Comparison of ENCODE assay signal across 8 cellular contexts in the genomic region with DNA sequence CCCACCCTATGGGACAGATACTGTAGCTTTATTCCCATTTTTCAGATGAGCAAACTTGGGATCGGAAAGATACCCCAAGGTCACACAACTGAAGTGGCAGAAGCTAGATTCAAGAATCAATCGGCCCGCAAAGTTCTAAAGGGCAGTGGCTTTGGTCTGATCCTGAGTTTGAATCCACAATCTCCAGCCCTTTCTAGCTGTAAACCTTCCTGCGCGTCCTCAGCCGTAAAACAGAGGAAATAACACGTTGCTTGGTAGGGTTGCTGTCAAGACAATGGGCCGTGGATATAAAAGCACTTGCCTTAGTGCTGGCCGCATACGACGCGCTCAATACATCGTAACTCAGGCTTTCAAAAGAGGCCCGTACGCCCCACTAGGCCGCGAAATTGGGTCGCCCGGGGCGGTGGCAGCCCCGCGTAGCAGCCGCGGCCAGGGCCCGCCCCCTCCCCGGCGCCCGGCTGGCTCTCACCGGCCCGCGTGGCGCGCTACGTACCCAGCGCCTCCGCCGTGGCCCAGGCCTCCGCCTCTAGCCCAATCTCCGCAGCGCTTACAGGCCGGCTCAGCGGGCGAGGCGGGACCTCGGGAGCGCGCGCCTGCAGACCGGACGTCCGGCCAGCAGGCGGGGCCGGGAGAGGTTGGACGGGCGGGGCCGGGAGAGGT. TPM values are rescaled to one million over a fixed set of nuclear protein-coding genes. Genes with fewer than 3 reads are reported as not detected.
DNase-seq lines count a peak whose midpoint lies in the region; ATAC-seq and TF ChIP-seq lines count a peak whose summit lies in the region.

A gene with protein sequence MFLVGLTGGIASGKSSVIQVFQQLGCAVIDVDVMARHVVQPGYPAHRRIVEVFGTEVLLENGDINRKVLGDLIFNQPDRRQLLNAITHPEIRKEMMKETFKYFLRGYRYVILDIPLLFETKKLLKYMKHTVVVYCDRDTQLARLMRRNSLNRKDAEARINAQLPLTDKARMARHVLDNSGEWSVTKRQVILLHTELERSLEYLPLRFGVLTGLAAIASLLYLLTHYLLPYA (minus strand): TSS at position 573 of the 660 bp plus-strand sequence. CDS start 16,747 bp downstream, outside the sequence.

- no peaks in the 10 kb centered on the region for H3K9me3 Mint-ChIP-seq in activated CD4-positive, alpha-beta T cell treated with anti-CD3 and anti-CD28 coated beads, Interleukin-2, amount 10 ng/mL, durations not matched to agents 24 days and 14 days

- no peaks in the 10 kb centered on the region for H3K27me3 Mint-ChIP-seq in activated CD4-positive, alpha-beta T cell treated with anti-CD3 and anti-CD28 coated beads, Interleukin-2, amount 10 ng/mL, durations not matched to agents 24 days and 14 days

- peaks cover 20% of the 10 kb centered on the region for H3K36me3 Mint-ChIP-seq in activated CD4-positive, alpha-beta T cell treated with anti-CD3 and anti-CD28 coated beads, Interleukin-2, amount 10 ng/mL, durations not matched to agents 24 days and 14 days (ENCODE audit: low read depth)

- peak within 1 kb of the TSS; percentile 85 for H3K4me3 Mint-ChIP-seq in activated CD4-positive, alpha-beta T cell treated with anti-CD3 and anti-CD28 coated beads, Interleukin-2, amount 10 ng/mL, durations not matched to agents 24 days and 14 days

- no peak for TF ChIP-seq CTCF in colonic mucosa (IDR thresholded peaks at IDR 0.05)

- intact Hi-C loops in activated CD4-positive, alpha-beta T cell treated with anti-CD3 and anti-CD28 coated beads, Interleukin-2, amount 10 ng/mL, durations not matched to agents 24 days and 14 days (cut with micrococcal nuclease), result loop anchor here (1.0 to 2.0 kb wide), 2 partner anchors 10 to 104 kb away; a partner anchor contains a TSS
- intact Hi-C loops in colonic mucosa (cut with DNase I), result no loop called here

- ATAC-seq in HG03460 (IDR thresholded peaks at IDR 0.05; ENCODE audit: unreplicated experiment), result peak; percentile 78

- peaks cover 7% of the 10 kb centered on the region for H3K4me1 ChIP-seq in colonic mucosa

- peak within 1 kb of the TSS; percentile 93 for H3K27ac Mint-ChIP-seq in activated CD4-positive, alpha-beta T cell treated with anti-CD3 and anti-CD28 coated beads, Interleukin-2, amount 10 ng/mL, durations not matched to agents 24 days and 14 days

- H3K9me3 ChIP-seq in colonic mucosa, result no peaks in the 10 kb centered on the region

- H3K27me3 ChIP-seq in colonic mucosa, result no peaks in the 10 kb centered on the region

- peak within 1 kb of the TSS; percentile 92 to 97 for H3K9ac ChIP-seq in colonic mucosa (ENCODE audit: low read depth in 2 of 2, low read length in 2 of 2)

- peaks cover 33% of the 10 kb centered on the region for H3K4me1 Mint-ChIP-seq in activated CD4-positive, alpha-beta T cell treated with anti-CD3 and anti-CD28 coated beads, Interleukin-2, amount 10 ng/mL, durations not matched to agents 24 days and 14 days

- no peaks in the 10 kb centered on the region for H3K36me3 ChIP-seq in colonic mucosa

- peak within 1 kb of the TSS; percentile 93 for H3K27ac ChIP-seq in colonic mucosa

- DNase-seq in Ammon's horn (ENCODE audit: low spot score) (peak; percentile 95), GM19240 (ENCODE audit: insufficient read length, low spot score) (peak; percentile 82), NCI-H524 treated with DMSO at 0.1 percent for 48 hours (lab: John Stamatoyannopoulos, UW) (peak; percentile 74), colonic mucosa (peak; percentile 92), left kidney (ENCODE audit: low read depth, low spot score) (peak; percentile 99)
- DNase-seq in activated CD4-positive, alpha-beta T cell treated with anti-CD3 and anti-CD28 coated beads, Interleukin-2, amount 10 ng/mL, durations not matched to agents 24 days and 14 days, result peak; percentile 98
- DNase-seq in stimulated activated CD4-positive, alpha-beta T cell treated with anti-CD3 and anti-CD28 coated beads, Interleukin-1b, Interleukin-23, amount 100 ng/mL, for 48 hours, result peak; percentile 94

- peak within 1 kb of the TSS; percentile 52 for H3K4me3 ChIP-seq in colonic mucosa

RNA-seq across cellular contexts. Expression of the gene that starts here (rescaled TPM):
- 24.6 and 25.4 TPM in 2 replicates for total RNA-seq in activated CD4-positive, alpha-beta T cell treated with anti-CD3 and anti-CD28 coated beads, Interleukin-2, amount 10 ng/mL, durations not matched to agents 24 days and 14 days
- 10 to 100 TPM; 20.2 to 46.8 TPM for total RNA-seq in colonic mucosa

Comparison
In these comparisons a context has a peak if more than half of its experiments do, and no peak if none do; other contexts are left out.
1. Peak in every context shown above with its lines: DNase-seq, ATAC-seq, H3K4me3 ChIP-seq and H3K27ac ChIP-seq.